In genomic region chrX:47581731-47582647, GRCh38 we compare ENCODE assay signal across 8 cellular contexts. TPM values are rescaled to one million over a fixed set of nuclear protein-coding genes. Genes with fewer than 3 reads are reported as not detected.
A peak's percentile ranks its signal among the peaks of the same experiment; 100 is the strongest.
DNase-seq lines count a peak whose midpoint lies in the region; ATAC-seq and TF ChIP-seq lines count a peak whose summit lies in the region.

TIMP1 (plus strand) TSS chrX:47582436; CDS start chrX:47583416, 980 bp downstream.

- peaks cover 18 to 39% (median 23%) of the 10 kb centered on the region in 3 donors for H3K4me1 Mint-ChIP-seq in CD8-positive, alpha-beta memory T cell

- peak within 1 kb of the TSS; percentile 47 for H3K4me3 ChIP-seq in CD8-positive, alpha-beta memory T cell (ENCODE audit: low read length)
- H3K4me3 ChIP-seq in HUES48 (ENCODE audit: low read depth, low read length) (peak within 1 kb of the TSS; percentile 59), left ventricle myocardium inferior (peak within 1 kb of the TSS; percentile 62), prostate gland (peak within 1 kb of the TSS; percentile 24 to 34)

- no peaks in the 10 kb centered on the region for H3K36me3 ChIP-seq in CD8-positive, alpha-beta memory T cell (ENCODE audit: insufficient read depth, low read length)
- H3K36me3 ChIP-seq in HUES48 (ENCODE audit: control insufficient read depth, insufficient read depth, low read length): no peaks in the 10 kb centered on the region
- no peaks in the 10 kb centered on the region for H3K36me3 ChIP-seq in left ventricle myocardium inferior
- H3K36me3 ChIP-seq in prostate gland: no peaks in the 10 kb centered on the region

- no peak within 1 kb of the TSS for H3K9ac ChIP-seq in HUES48 (ENCODE audit: low read depth, low read length)

- peak; percentile 53 for TF ChIP-seq POLR2A in prostate gland (IDR thresholded peaks at IDR 0.05)

- H3K27me3 Mint-ChIP-seq in CD8-positive, alpha-beta memory T cell: peaks cover 0 to 7% of the 10 kb centered on the region in 2 donors

- CTCF ChIA-PET in CD8-positive, alpha-beta memory T cell (lab: Charles Lee): no interaction called here

- intact Hi-C loops in left ventricle myocardium inferior (cut with micrococcal nuclease): no loop called here
- intact Hi-C loops in prostate gland (cut with DNase I): no loop called here

- peak within 1 kb of the TSS; percentile 52 to 92 (median 80) for H3K4me3 Mint-ChIP-seq in CD8-positive, alpha-beta memory T cell

- H3K27ac Mint-ChIP-seq in CD8-positive, alpha-beta memory T cell: peak within 1 kb of the TSS; percentile 2 to 89 (median 70)

- peaks cover 15% of the 10 kb centered on the region for H3K4me1 ChIP-seq in CD8-positive, alpha-beta memory T cell (ENCODE audit: insufficient read depth, low read length)
- H3K4me1 ChIP-seq in HUES48 (ENCODE audit: control insufficient read depth, insufficient read depth, low read length) (0 out of 2 replicates have a peak, but pooled peaks cover 2% of the 10 kb centered on the region), left ventricle myocardium inferior (no peaks in the 10 kb centered on the region), prostate gland (replicated peaks) (no peaks in the 10 kb centered on the region)

- POLR2A ChIA-PET in CD8-positive, alpha-beta memory T cell (lab: Charles Lee): interaction anchor here (0.9 kb wide), 1 partner anchor 68 kb away, joined by 3 read pairs; the partner anchor contains the start of gene ELK1

- H3K9me3 ChIP-seq in CD8-positive, alpha-beta memory T cell (ENCODE audit: low read length): no peaks in the 10 kb centered on the region
- H3K9me3 ChIP-seq in HUES48 (ENCODE audit: control insufficient read depth, insufficient read depth, low read length) (peaks cover 29% of the 10 kb centered on the region), left ventricle myocardium inferior (replicated peaks) (no peaks in the 10 kb centered on the region), prostate gland (no peaks in the 10 kb centered on the region)

- WGBS in prostate gland: 19% methylated on average over 7 of the region's 28 CpGs

- no peaks in the 10 kb centered on the region for H3K9me3 Mint-ChIP-seq in CD8-positive, alpha-beta memory T cell

- H3K27ac ChIP-seq in CD8-positive, alpha-beta memory T cell (ENCODE audit: low read depth, low read length): peak within 1 kb of the TSS; percentile 54
- peak within 1 kb of the TSS; percentile 68 for H3K27ac ChIP-seq in HUES48 (ENCODE audit: low read depth, low read length)
- H3K27ac ChIP-seq in left ventricle myocardium inferior (replicated peaks): peak within 1 kb of the TSS; percentile 77
- H3K27ac ChIP-seq in prostate gland: peak within 1 kb of the TSS; percentile 79 to 81

- ATAC-seq in GM21423 (IDR thresholded peaks at IDR 0.05; ENCODE audit: unreplicated experiment): peak; percentile 95

- DNase-seq in CD8-positive, alpha-beta memory T cell: peak; percentile 49 to 86 (median 61)
- DNase-seq in T-helper 1 cell (peak; percentile 58 to 87 (median 65)), amniotic epithelial cell (ENCODE audit: low read depth) (peak; percentile 94), left ventricle myocardium inferior (peak; percentile 87), prostate gland (ENCODE audit: low spot score) (peak; percentile 80), ureter (ENCODE audit: low spot score) (peak; percentile 90)

- no peaks in the 10 kb centered on the region for H3K27me3 ChIP-seq in CD8-positive, alpha-beta memory T cell (ENCODE audit: insufficient read depth, low read length, poor library complexity, severe bottlenecking)
- H3K27me3 ChIP-seq in HUES48 (ENCODE audit: control insufficient read depth, insufficient read depth, low read length) (no peaks in the 10 kb centered on the region), left ventricle myocardium inferior (ENCODE audit: low read depth) (no peaks in the 10 kb centered on the region), prostate gland (replicated peaks; ENCODE audit: insufficient read depth) (no peaks in the 10 kb centered on the region)

- peaks cover 0 to 12% (median 0%) of the 10 kb centered on the region in 3 donors for H3K36me3 Mint-ChIP-seq in CD8-positive, alpha-beta memory T cell

- TF ChIP-seq CTCF in left ventricle myocardium inferior (IDR thresholded peaks at IDR 0.05; ENCODE audit: borderline replicate concordance): no peak
- no peak for TF ChIP-seq CTCF in prostate gland (IDR thresholded peaks at IDR 0.05)

RNA-seq across cellular contexts. Expression of gene TIMP1, which starts in this region (rescaled TPM):
- 1 to 10 TPM; 6.9 to 7.8 TPM for total RNA-seq in CD8-positive, alpha-beta memory T cell
- polyA plus RNA-seq in CD8-positive, alpha-beta memory T cell: 170 TPM
- total RNA-seq in left ventricle myocardium inferior (99.3 TPM), prostate gland (100 to 1,000 TPM; 373 to 916 TPM), ureter (279 TPM)

Comparison
In these comparisons a context has a peak if more than half of its experiments do, and no peak if none do; other contexts are left out.
1. Peak in every context shown above with its lines: DNase-seq, ATAC-seq, H3K4me3 ChIP-seq and H3K27ac ChIP-seq.
2. RNA of gene TIMP1 (total RNA-seq): 373 to 916 TPM in prostate gland, 279 TPM in ureter (single experiment) and 99.3 TPM in left ventricle myocardium inferior (single experiment); 6.9 to 7.8 TPM in CD8-positive, alpha-beta memory T cell; every median in the first group is over 10 times any median in the second.